Comparison of ENCODE assay signal across 8 cellular contexts in the genomic region with DNA sequence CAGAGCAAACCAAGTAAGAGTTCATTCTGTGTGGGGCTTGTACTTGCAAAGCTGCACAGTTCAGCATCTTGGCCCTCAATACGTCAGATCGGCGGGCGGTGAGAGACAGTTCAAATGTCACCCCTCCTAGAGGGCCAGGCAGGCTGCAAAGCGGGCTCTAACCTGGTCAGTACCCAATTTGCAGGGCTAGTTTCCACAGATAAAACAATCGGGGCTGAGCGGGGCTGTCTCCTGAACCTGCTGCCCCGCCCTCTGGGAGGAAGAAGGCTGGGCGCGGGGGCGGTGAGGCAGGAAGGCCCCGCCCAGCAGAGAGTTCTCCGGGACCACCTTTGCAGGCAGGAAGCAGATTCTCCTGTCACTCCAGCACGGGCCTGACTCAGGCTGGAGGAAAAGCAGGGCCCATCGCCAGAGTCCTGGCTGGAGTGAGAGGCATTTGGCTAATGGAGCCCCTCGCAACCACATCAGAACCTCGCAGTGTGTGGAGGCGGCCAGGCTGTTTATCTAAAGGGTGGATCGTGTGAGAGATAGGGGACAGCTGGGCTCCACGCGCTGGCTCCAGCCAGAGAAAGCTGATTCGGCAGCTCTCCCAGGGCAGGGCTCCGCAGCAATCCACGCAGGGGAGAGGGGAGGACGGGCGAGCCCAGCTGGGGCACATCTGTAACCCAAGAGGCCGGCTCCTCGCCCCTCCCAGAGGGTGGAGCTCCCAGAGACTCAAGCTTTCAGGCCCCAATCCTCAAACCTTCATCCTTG.
A peak's percentile ranks its signal among the peaks of the same experiment; 100 is the strongest.
DNase-seq lines count a peak whose midpoint lies in the region; ATAC-seq and TF ChIP-seq lines count a peak whose summit lies in the region.

No MANE protein-coding gene starts in this region.

- no peaks in the 10 kb centered on the region for H3K9me3 ChIP-seq in SK-N-SH
- peaks cover 7% of the 10 kb centered on the region for H3K9me3 ChIP-seq in left ventricle myocardium inferior (replicated peaks)

- WGBS in SK-N-SH (ENCODE audit: low lambda C conversion rate), result 5% methylated on average over 14 of the region's 28 CpGs

- ATAC-seq in GM19328 (IDR thresholded peaks at IDR 0.05; ENCODE audit: unreplicated experiment) (peak; percentile 61), HG03520 (IDR thresholded peaks at IDR 0.05; ENCODE audit: unreplicated experiment) (peak; percentile 46)

- H3F3A ChIP-seq in SK-N-SH (replicated peaks; ENCODE audit: insufficient read depth), result peaks cover 11% of the 10 kb centered on the region

- no peaks in the 10 kb centered on the region for H3K9me2 ChIP-seq in SK-N-SH

- TF ChIP-seq CTCF in SK-N-SH (IDR thresholded peaks at IDR 0.05) (no peak), left ventricle myocardium inferior (IDR thresholded peaks at IDR 0.05; ENCODE audit: borderline replicate concordance) (no peak)

- TF ChIP-seq EP300 in SK-N-SH (IDR thresholded peaks at IDR 0.05; ENCODE audit: borderline replicate concordance in 1 of 2, low read depth in 1 of 2, low read length in 1 of 2), result peak in 1 of 2 experiments; percentile 68; a peak in 2 of 4 replicates

- CTCF ChIA-PET in SK-N-SH (lab: Yijun Ruan, JAX), result interaction anchor here (0.7 to 1.6 kb wide), 7 partner anchors 19 to 64 kb away, joined by 3 to 6 read pairs (median 3); no protein-coding TSS in a partner anchor

- intact Hi-C loops in left ventricle myocardium inferior (cut with micrococcal nuclease), result no loop called here

- POLR2A ChIA-PET in SK-N-SH (lab: Yijun Ruan, JAX), result interaction anchor here (0.8 to 1.1 kb wide), 3 partner anchors 17 to 82 kb away, joined by 3 to 6 read pairs (median 5); no protein-coding TSS in a partner anchor

- peak overlapping the region; percentile 89 for H2AFZ ChIP-seq in SK-N-SH (ENCODE audit: low read depth)

- peaks cover 26 to 27% of the 10 kb centered on the region in 2 experiments; a peak in 3 of 4 replicates for H3K4me1 ChIP-seq in SK-N-SH (ENCODE audit: control insufficient read depth in 1 of 2, insufficient read depth in 2 of 2, low read depth in 1 of 2, low read length in 1 of 2)
- peaks cover 37% of the 10 kb centered on the region for H3K4me1 ChIP-seq in left ventricle myocardium inferior

- no peaks in the 10 kb centered on the region for H3K79me2 ChIP-seq in SK-N-SH (ENCODE audit: insufficient read depth)

- peak; percentile 59 for DNase-seq in CD1c-positive myeloid dendritic cell (ENCODE audit: extremely low spot score)
- DNase-seq in SK-N-SH, result peak; percentile 90
- DNase-seq in amniotic epithelial cell (ENCODE audit: low read depth), result peak; percentile 79
- peak; percentile 90 for DNase-seq in left ventricle myocardium inferior
- peak; percentile 49 for DNase-seq in renal cortical epithelial cell (ENCODE audit: low read depth)
- DNase-seq in DMS114 treated with DMSO at 0.1 percent for 48 hours (lab: John Stamatoyannopoulos, UW; ENCODE audit: unreplicated experiment), result no peak

- H3K27me3 ChIP-seq in SK-N-SH (ENCODE audit: insufficient read depth) (no peaks in the 10 kb centered on the region), left ventricle myocardium inferior (ENCODE audit: low read depth) (no peaks in the 10 kb centered on the region)

- H3K9ac ChIP-seq in SK-N-SH, result peak overlapping the region; percentile 57

- H3K36me3 ChIP-seq in SK-N-SH (replicated peaks in 1 of 2; ENCODE audit: control insufficient read depth in 1 of 2, insufficient read depth in 2 of 2, low read length in 1 of 2) (peaks cover 0 to 4% of the 10 kb centered on the region in 2 experiments), left ventricle myocardium inferior (no peaks in the 10 kb centered on the region)

- TF ChIP-seq RAD21 in SK-N-SH (IDR thresholded peaks at IDR 0.05; ENCODE audit: low read length), result no peak; the same call in 1 of the 2 replicates

- no peaks in the 10 kb centered on the region for H4K20me1 ChIP-seq in SK-N-SH (ENCODE audit: insufficient read depth)

- peak overlapping the region; percentile 91 for H3K4me2 ChIP-seq in SK-N-SH

- H3K27ac ChIP-seq in SK-N-SH (ENCODE audit: low read depth in 2 of 2, low read length in 1 of 2) (peak overlapping the region; percentile 79 to 83), left ventricle myocardium inferior (replicated peaks) (peak overlapping the region; percentile 82)

- H3K4me3 ChIP-seq in SK-N-SH (ENCODE audit: low read depth in 2 of 2, low read length in 1 of 2) (peak overlapping the region; percentile 38 to 58), left ventricle myocardium inferior (peak overlapping the region; percentile 49)

TF ChIP-seq in SK-N-SH, 30 proteins besides CTCF, POLR2A, EP300 and RAD21:
- no peak for TF ChIP-seq NRF1 (IDR thresholded peaks at IDR 0.05; ENCODE audit: low read depth, low read length)
- no peak for TF ChIP-seq JUND (IDR thresholded peaks at IDR 0.05)
- TF ChIP-seq, protein P1, sequence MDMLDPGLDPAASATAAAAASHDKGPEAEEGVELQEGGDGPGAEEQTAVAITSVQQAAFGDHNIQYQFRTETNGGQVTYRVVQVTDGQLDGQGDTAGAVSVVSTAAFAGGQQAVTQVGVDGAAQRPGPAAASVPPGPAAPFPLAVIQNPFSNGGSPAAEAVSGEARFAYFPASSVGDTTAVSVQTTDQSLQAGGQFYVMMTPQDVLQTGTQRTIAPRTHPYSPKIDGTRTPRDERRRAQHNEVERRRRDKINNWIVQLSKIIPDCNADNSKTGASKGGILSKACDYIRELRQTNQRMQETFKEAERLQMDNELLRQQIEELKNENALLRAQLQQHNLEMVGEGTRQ (IDR thresholded peaks at IDR 0.05; ENCODE audit: borderline replicate concordance, low read depth, low read length), result no peak
- peak; percentile 86 for TF ChIP-seq TCF12 (IDR thresholded peaks at IDR 0.05)
- TF ChIP-seq POLR2AphosphoS5 (IDR thresholded peaks at IDR 0.05; ENCODE audit: low read depth, low read length), result 0 out of 2 replicates have a peak, but pooled peaks have one; percentile 35
- peak; percentile 26; the same call in 1 of the 2 replicates for TF ChIP-seq SMC3 (IDR thresholded peaks at IDR 0.05; ENCODE audit: low read depth, low read length)
- TF ChIP-seq, protein P2, sequence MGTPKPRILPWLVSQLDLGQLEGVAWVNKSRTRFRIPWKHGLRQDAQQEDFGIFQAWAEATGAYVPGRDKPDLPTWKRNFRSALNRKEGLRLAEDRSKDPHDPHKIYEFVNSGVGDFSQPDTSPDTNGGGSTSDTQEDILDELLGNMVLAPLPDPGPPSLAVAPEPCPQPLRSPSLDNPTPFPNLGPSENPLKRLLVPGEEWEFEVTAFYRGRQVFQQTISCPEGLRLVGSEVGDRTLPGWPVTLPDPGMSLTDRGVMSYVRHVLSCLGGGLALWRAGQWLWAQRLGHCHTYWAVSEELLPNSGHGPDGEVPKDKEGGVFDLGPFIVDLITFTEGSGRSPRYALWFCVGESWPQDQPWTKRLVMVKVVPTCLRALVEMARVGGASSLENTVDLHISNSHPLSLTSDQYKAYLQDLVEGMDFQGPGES (IDR thresholded peaks at IDR 0.05; ENCODE audit: low read depth, low read length), result no peak
- TF ChIP-seq NFIC (IDR thresholded peaks at IDR 0.05; ENCODE audit: borderline replicate concordance), result no peak
- TF ChIP-seq ELF1 (IDR thresholded peaks at IDR 0.05), result no peak
- TF ChIP-seq, protein P3, sequence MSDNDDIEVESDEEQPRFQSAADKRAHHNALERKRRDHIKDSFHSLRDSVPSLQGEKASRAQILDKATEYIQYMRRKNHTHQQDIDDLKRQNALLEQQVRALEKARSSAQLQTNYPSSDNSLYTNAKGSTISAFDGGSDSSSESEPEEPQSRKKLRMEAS (IDR thresholded peaks at IDR 0.05; ENCODE audit: low read depth), result peak; percentile 85
- no peak for TF ChIP-seq TEAD4 (IDR thresholded peaks at IDR 0.05; ENCODE audit: borderline replicate concordance, insufficient read depth)
- TF ChIP-seq, protein P4, sequence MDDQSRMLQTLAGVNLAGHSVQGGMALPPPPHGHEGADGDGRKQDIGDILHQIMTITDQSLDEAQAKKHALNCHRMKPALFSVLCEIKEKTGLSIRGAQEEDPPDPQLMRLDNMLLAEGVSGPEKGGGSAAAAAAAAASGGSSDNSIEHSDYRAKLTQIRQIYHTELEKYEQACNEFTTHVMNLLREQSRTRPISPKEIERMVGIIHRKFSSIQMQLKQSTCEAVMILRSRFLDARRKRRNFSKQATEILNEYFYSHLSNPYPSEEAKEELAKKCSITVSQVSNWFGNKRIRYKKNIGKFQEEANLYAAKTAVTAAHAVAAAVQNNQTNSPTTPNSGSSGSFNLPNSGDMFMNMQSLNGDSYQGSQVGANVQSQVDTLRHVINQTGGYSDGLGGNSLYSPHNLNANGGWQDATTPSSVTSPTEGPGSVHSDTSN (IDR thresholded peaks at IDR 0.05), result peak; percentile 74
- TF ChIP-seq, protein P5, sequence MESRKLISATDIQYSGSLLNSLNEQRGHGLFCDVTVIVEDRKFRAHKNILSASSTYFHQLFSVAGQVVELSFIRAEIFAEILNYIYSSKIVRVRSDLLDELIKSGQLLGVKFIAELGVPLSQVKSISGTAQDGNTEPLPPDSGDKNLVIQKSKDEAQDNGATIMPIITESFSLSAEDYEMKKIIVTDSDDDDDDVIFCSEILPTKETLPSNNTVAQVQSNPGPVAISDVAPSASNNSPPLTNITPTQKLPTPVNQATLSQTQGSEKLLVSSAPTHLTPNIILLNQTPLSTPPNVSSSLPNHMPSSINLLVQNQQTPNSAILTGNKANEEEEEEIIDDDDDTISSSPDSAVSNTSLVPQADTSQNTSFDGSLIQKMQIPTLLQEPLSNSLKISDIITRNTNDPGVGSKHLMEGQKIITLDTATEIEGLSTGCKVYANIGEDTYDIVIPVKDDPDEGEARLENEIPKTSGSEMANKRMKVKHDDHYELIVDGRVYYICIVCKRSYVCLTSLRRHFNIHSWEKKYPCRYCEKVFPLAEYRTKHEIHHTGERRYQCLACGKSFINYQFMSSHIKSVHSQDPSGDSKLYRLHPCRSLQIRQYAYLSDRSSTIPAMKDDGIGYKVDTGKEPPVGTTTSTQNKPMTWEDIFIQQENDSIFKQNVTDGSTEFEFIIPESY (IDR thresholded peaks at IDR 0.05; ENCODE audit: borderline replicate concordance, low read depth), result no peak
- peak; percentile 38; the same call in 1 of the 2 replicates for TF ChIP-seq RFX5 (IDR thresholded peaks at IDR 0.05; ENCODE audit: low read length)
- peak; percentile 98 for TF ChIP-seq GATA2 (CRISPR knock-in tag; IDR thresholded peaks at IDR 0.05)
- TF ChIP-seq MXI1 (IDR thresholded peaks at IDR 0.05; ENCODE audit: low read depth, low read length), result peak; percentile 93
- TF ChIP-seq CHD2 (IDR thresholded peaks at IDR 0.05; ENCODE audit: low read length, partially characterized antibody), result peak; percentile 79
- TF ChIP-seq SIN3A (IDR thresholded peaks at IDR 0.05; ENCODE audit: borderline replicate concordance, low read depth, low read length), result no peak; the same call in 1 of the 2 replicates
- peak; percentile 70 for TF ChIP-seq RCOR1 (IDR thresholded peaks at IDR 0.05; ENCODE audit: low read length)
- TF ChIP-seq FOXJ3 (CRISPR knock-in tag; IDR thresholded peaks at IDR 0.05), result peak; percentile 91
